Comparison of ENCODE assay signal across 15 cellular contexts in the genomic region with DNA sequence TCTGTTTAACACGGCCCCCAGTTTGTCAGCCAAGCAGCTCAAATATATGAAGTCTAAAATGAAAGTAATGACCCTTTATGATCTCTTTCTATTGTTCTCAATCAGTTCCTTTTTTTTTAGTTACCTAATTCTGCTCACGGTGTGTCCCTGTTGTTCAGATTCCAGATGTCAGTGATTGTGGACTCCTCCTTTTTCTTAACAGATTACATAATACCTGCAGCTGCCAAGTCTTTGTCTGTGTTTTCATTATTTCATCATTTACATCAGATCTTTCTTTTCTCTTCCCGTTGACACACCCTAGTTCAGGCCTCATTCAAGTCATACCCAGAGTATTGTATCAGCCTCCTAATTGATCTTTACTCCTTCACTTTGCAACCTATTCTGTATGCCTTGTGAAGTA. TPM values are rescaled to one million over a fixed set of nuclear protein-coding genes. Genes with fewer than 3 reads are reported as not detected.
DNase-seq lines count a peak whose midpoint lies in the region; ATAC-seq, FAIRE-seq and TF ChIP-seq lines count a peak whose summit lies in the region.
"Had no signal": no experiment of that assay in that cellular context is flagged by ENCODE, and none has a peak within 500 bp of the region (broad histone marks: within the 10 kb centered on the region; RNA-seq: fewer than 3 reads in every experiment).

No MANE protein-coding gene starts in this region.

- ATAC-seq in GM23338 = no peak
- no peak for ATAC-seq in HG03045 (IDR thresholded peaks at IDR 0.05; ENCODE audit: unreplicated experiment)

- H2AFZ ChIP-seq in GM23338 = no peak overlapping the region

- no peak overlapping the region for H3K4me3 Mint-ChIP-seq in GM23338
- H3K4me3 Mint-ChIP-seq: brain, IgD-negative memory B cell had no signal

- H3K4me3 ChIP-seq in GM23338 = no peak overlapping the region
- no peak overlapping the region for H3K4me3 ChIP-seq in bronchial epithelial cell (ENCODE audit: low read depth, low read length)
- no peak overlapping the region for H3K4me3 ChIP-seq in dorsolateral prefrontal cortex
- H3K4me3 ChIP-seq: tibial nerve had no signal

- no peaks in the 10 kb centered on the region for H3K79me2 ChIP-seq in GM23338 (replicated peaks; ENCODE audit: insufficient read depth)

- FAIRE-seq in bronchial epithelial cell (lab: Jason Lieb, UNC) = no peak
- FAIRE-seq: RCC 7860 had no signal

- H3K36me3 ChIP-seq in GM23338 (ENCODE audit: insufficient read depth) = peaks cover 28% of the 10 kb centered on the region; the same call in 1 of the 2 replicates
- peaks cover 2% of the 10 kb centered on the region for H3K36me3 ChIP-seq in bronchial epithelial cell (ENCODE audit: control insufficient read depth, insufficient read depth, low read length)

- no peaks in the 10 kb centered on the region for H3K9me2 ChIP-seq in GM23338 (ENCODE audit: insufficient read depth)

- no peaks in the 10 kb centered on the region for H3K4me1 Mint-ChIP-seq in GM23338
- H3K4me1 Mint-ChIP-seq: brain had no signal

- H3K36me3 Mint-ChIP-seq in GM23338 (ENCODE audit: low read depth) = peaks cover 20% of the 10 kb centered on the region; the same call in 2 of the 3 replicates

- H4K20me1 ChIP-seq in GM23338 (replicated peaks; ENCODE audit: insufficient read depth) = no peaks in the 10 kb centered on the region

- intact Hi-C loops in dorsolateral prefrontal cortex (cut with DNase I) = no loop called here

- H3K27me3 ChIP-seq in GM23338 (ENCODE audit: insufficient read depth) = no peaks in the 10 kb centered on the region
- no peaks in the 10 kb centered on the region for H3K27me3 ChIP-seq in bronchial epithelial cell (ENCODE audit: control insufficient read depth, insufficient read depth, low read length)
- H3K27me3 ChIP-seq in dorsolateral prefrontal cortex = no peaks in the 10 kb centered on the region
- H3K27me3 ChIP-seq: tibial nerve had no signal

- peaks cover 3% of the 10 kb centered on the region; the same call in 1 of the 2 replicates for H3F3A ChIP-seq in GM23338 (replicated peaks; ENCODE audit: low read depth)

- H3K9me3 Mint-ChIP-seq in GM23338 = no peaks in the 10 kb centered on the region
- H3K9me3 Mint-ChIP-seq: brain, IgD-negative memory B cell had no signal

- H3K27ac Mint-ChIP-seq in GM23338 = no peak overlapping the region
- H3K27ac Mint-ChIP-seq: brain, IgD-negative memory B cell had no signal

- TF ChIP-seq CTCF in GM23338 (conservative IDR thresholded peaks at IDR 0.05; ENCODE audit: low read depth in 2 of 2) = no peak
- TF ChIP-seq CTCF in bronchial epithelial cell (IDR thresholded peaks at IDR 0.05; ENCODE audit: insufficient read depth, low read length, severe bottlenecking) = no peak
- TF ChIP-seq CTCF in dorsolateral prefrontal cortex (IDR thresholded peaks at IDR 0.05 in 54 of 56, conservative IDR thresholded peaks at IDR 0.05 in 2 of 56; ENCODE audit: low read depth in 1 of 56, partially characterized antibody in 56 of 56) = no peak

- DNase-seq in GM23338 (ENCODE audit: low spot score) (no peak), NCI-H2171 treated with DMSO at 0.1 percent for 48 hours (lab: John Stamatoyannopoulos, UW) (peak; percentile 79), bronchial epithelial cell (ENCODE audit: low read depth) (peak; percentile 51), lung microvascular endothelial cell (ENCODE audit: low read depth in 2 of 2) (peak; percentile 51 to 62), dorsolateral prefrontal cortex (no peak), cortex of kidney (lab: John Stamatoyannopoulos, UW) (no peak), NCI-H187 treated with DMSO at 0.1 percent for 48 hours (lab: John Stamatoyannopoulos, UW) (no peak)
- DNase-seq: activated CD4-positive, alpha-beta T cell treated with anti-CD3 and anti-CD28 coated beads, Interleukin-2, amount 50 U/mL, for 4 hours; activated gamma-delta T cell; Calu3 had no signal

- no peak overlapping the region for H3K4me2 ChIP-seq in GM23338

- H3K27ac ChIP-seq in GM23338 (ENCODE audit: low read depth) (peak overlapping the region; percentile 57; the same call in 1 of the 2 replicates), dorsolateral prefrontal cortex (peak overlapping the region in 11 of 59 donors; percentile 10 to 43 (median 22))
- H3K27ac ChIP-seq: tibial nerve had no signal

- H3K4me1 ChIP-seq in GM23338 (ENCODE audit: insufficient read depth) = no peaks in the 10 kb centered on the region

- H3K27me3 Mint-ChIP-seq in GM23338 (ENCODE audit: insufficient read depth, low read depth, poor library complexity) = no peaks in the 10 kb centered on the region
- H3K27me3 Mint-ChIP-seq: brain, IgD-negative memory B cell had no signal

TF ChIP-seq in GM23338, 12 proteins besides CTCF, POLR2A, EP300 and RAD21:
- TF ChIP-seq POLR2AphosphoS5 (IDR thresholded peaks at IDR 0.05; ENCODE audit: low read depth) (no peak), JUNB (IDR thresholded peaks at IDR 0.05; ENCODE audit: unreplicated experiment) (no peak), EZH2 (IDR thresholded peaks at IDR 0.05; ENCODE audit: low read depth, unreplicated experiment) (no peak)
- TF ChIP-seq, protein P1, sequence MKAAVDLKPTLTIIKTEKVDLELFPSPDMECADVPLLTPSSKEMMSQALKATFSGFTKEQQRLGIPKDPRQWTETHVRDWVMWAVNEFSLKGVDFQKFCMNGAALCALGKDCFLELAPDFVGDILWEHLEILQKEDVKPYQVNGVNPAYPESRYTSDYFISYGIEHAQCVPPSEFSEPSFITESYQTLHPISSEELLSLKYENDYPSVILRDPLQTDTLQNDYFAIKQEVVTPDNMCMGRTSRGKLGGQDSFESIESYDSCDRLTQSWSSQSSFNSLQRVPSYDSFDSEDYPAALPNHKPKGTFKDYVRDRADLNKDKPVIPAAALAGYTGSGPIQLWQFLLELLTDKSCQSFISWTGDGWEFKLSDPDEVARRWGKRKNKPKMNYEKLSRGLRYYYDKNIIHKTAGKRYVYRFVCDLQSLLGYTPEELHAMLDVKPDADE (IDR thresholded peaks at IDR 0.05) = no peak

RNA-seq across cellular contexts. Expression of gene SKIL, which starts 56.1 kb away (rescaled TPM):
- 309 and 358 TPM in 2 replicates for total RNA-seq in GM23338 (2014; rRNA removed; shearing (Covaris generic))
- polyA plus RNA-seq in GM23338 (2016; fragmentation: Nextera tagmentation; extraction: Ambion mirVana) = 134 and 141 TPM in 2 replicates
- total RNA-seq in bronchial epithelial cell (40.8 and 41.9 TPM in 2 replicates), lung microvascular endothelial cell (53.6 and 79.6 TPM in 2 replicates), dorsolateral prefrontal cortex (10 to 100 TPM; 30.8 to 77.5 (median 52.6) TPM)

Comparison
In these comparisons a context has a peak if more than half of its experiments do, and no peak if none do; other contexts are left out.
1. DNase-seq: peak in NCI-H2171 treated with DMSO at 0.1 percent for 48 hours (single experiment), bronchial epithelial cell (single experiment) and lung microvascular endothelial cell (2 of 2); none in GM23338 (single experiment), dorsolateral prefrontal cortex (0 of 10), cortex of kidney (single experiment) and NCI-H187 treated with DMSO at 0.1 percent for 48 hours (single experiment).